Comparison of ENCODE assay signal across 8 cellular contexts in genomic region chr11:75524576-75525432, GRCh38. TPM values are rescaled to one million over a fixed set of nuclear protein-coding genes. Genes with fewer than 3 reads are reported as not detected.
DNase-seq lines count a peak whose midpoint lies in the region; ATAC-seq, FAIRE-seq and TF ChIP-seq lines count a peak whose summit lies in the region.

No MANE protein-coding gene starts in this region.

- H3K36me3 Mint-ChIP-seq in activated CD8-positive, alpha-beta memory T cell treated with anti-CD3 and anti-CD28 coated beads, Interleukin-2, amount 10 ng/mL, durations not matched to agents 7 days and 5 days, result no peaks in the 10 kb centered on the region
- H3K36me3 Mint-ChIP-seq in progenitor cell of endocrine pancreas (ENCODE audit: insufficient read depth), result no peaks in the 10 kb centered on the region

- TF ChIP-seq CTCF in fibroblast of pulmonary artery (IDR thresholded peaks at IDR 0.05; ENCODE audit: low read length, missing control alignments) (no peak), progenitor cell of endocrine pancreas (IDR thresholded peaks at IDR 0.05; ENCODE audit: unreplicated experiment) (no peak)

- H3K4me3 ChIP-seq in fibroblast of pulmonary artery (replicated peaks; ENCODE audit: low read depth, low read length), result peak overlapping the region; percentile 68

- H3K9me3 Mint-ChIP-seq in activated CD8-positive, alpha-beta memory T cell treated with anti-CD3 and anti-CD28 coated beads, Interleukin-2, amount 10 ng/mL, durations not matched to agents 7 days and 5 days (ENCODE audit: low read depth), result no peaks in the 10 kb centered on the region
- H3K9me3 Mint-ChIP-seq in progenitor cell of endocrine pancreas (ENCODE audit: low read depth), result no peaks in the 10 kb centered on the region

- TF ChIP-seq RAD21 in Ishikawa (IDR thresholded peaks at IDR 0.05; ENCODE audit: low read depth), result no peak

- peaks cover 38% of the 10 kb centered on the region for H3K27me3 Mint-ChIP-seq in activated CD8-positive, alpha-beta memory T cell treated with anti-CD3 and anti-CD28 coated beads, Interleukin-2, amount 10 ng/mL, durations not matched to agents 7 days and 5 days
- H3K27me3 Mint-ChIP-seq in progenitor cell of endocrine pancreas, result peaks cover 43% of the 10 kb centered on the region

- peak overlapping the region; percentile 73 for H3K4me3 Mint-ChIP-seq in activated CD8-positive, alpha-beta memory T cell treated with anti-CD3 and anti-CD28 coated beads, Interleukin-2, amount 10 ng/mL, durations not matched to agents 7 days and 5 days
- H3K4me3 Mint-ChIP-seq in progenitor cell of endocrine pancreas (ENCODE audit: low read depth), result peak overlapping the region; percentile 73

- peak; percentile 33 for DNase-seq in NCI-H82 (lab: John Stamatoyannopoulos, UW)
- DNase-seq in NCI-H82 treated with DMSO at 0.1 percent for 48 hours (lab: John Stamatoyannopoulos, UW; ENCODE audit: unreplicated experiment), result no peak
- peak; percentile 61 for DNase-seq in activated CD8-positive, alpha-beta memory T cell treated with anti-CD3 and anti-CD28 coated beads, Interleukin-2, amount 10 ng/mL, durations not matched to agents 7 days and 5 days
- DNase-seq in fibroblast of pulmonary artery (ENCODE audit: low read depth), result no peak
- DNase-seq in progenitor cell of endocrine pancreas (ENCODE audit: low spot score, unreplicated experiment), result peak; percentile 26
- DNase-seq in frontal cortex (ENCODE audit: low spot score in 2 of 2), result no peak
- no peak for DNase-seq in NK-92 (lab: John Stamatoyannopoulos, UW; ENCODE audit: unreplicated experiment)

- peak; percentile 25 for ATAC-seq in activated CD8-positive, alpha-beta memory T cell treated with anti-CD3 and anti-CD28 coated beads, Interleukin-2, amount 10 ng/mL, durations not matched to agents 7 days and 5 days

- H3K4me1 Mint-ChIP-seq in activated CD8-positive, alpha-beta memory T cell treated with anti-CD3 and anti-CD28 coated beads, Interleukin-2, amount 10 ng/mL, durations not matched to agents 7 days and 5 days, result peaks cover 29% of the 10 kb centered on the region
- peaks cover 11% of the 10 kb centered on the region for H3K4me1 Mint-ChIP-seq in progenitor cell of endocrine pancreas (ENCODE audit: low read depth)

- CTCF ChIA-PET in activated CD8-positive, alpha-beta memory T cell treated with anti-CD3 and anti-CD28 coated beads, Interleukin-2, amount 10 ng/mL, durations not matched to agents 7 days and 5 days (lab: Charles Lee), result interaction anchor here (0.7 to 4.4 kb wide), 15 partner anchors 8 to 150 kb away, joined by 3 to 35 read pairs (median 4); partner anchors contain the start of genes KLHL35 and RPS3

- no peak overlapping the region for H3K27ac Mint-ChIP-seq in activated CD8-positive, alpha-beta memory T cell treated with anti-CD3 and anti-CD28 coated beads, Interleukin-2, amount 10 ng/mL, durations not matched to agents 7 days and 5 days
- peak overlapping the region; percentile 67 for H3K27ac Mint-ChIP-seq in progenitor cell of endocrine pancreas

- no peak for FAIRE-seq in frontal cortex (lab: Jason Lieb, UNC)

- TF ChIP-seq EP300 in Ishikawa (IDR thresholded peaks at IDR 0.05; ENCODE audit: borderline replicate concordance), result no peak; the same call in 1 of the 2 replicates

TF ChIP-seq in Ishikawa, 13 proteins besides CTCF, POLR2A, EP300 and RAD21:
- TF ChIP-seq, protein P1, sequence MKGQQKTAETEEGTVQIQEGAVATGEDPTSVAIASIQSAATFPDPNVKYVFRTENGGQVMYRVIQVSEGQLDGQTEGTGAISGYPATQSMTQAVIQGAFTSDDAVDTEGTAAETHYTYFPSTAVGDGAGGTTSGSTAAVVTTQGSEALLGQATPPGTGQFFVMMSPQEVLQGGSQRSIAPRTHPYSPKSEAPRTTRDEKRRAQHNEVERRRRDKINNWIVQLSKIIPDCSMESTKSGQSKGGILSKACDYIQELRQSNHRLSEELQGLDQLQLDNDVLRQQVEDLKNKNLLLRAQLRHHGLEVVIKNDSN (IDR thresholded peaks at IDR 0.05), result no peak
- TF ChIP-seq TAF1 (IDR thresholded peaks at IDR 0.05; ENCODE audit: low read depth) (peak; percentile 6; the same call in 1 of the 2 replicates), ZBTB7A (IDR thresholded peaks at IDR 0.05; ENCODE audit: low read depth) (peak; percentile 85; the same call in 1 of the 2 replicates), CEBPB (IDR thresholded peaks at IDR 0.05) (no peak)

RNA-seq across cellular contexts. Expression of gene GDPD5, which starts 0.9 kb away (rescaled TPM):
- total RNA-seq in activated CD8-positive, alpha-beta memory T cell treated with anti-CD3 and anti-CD28 coated beads, Interleukin-2, amount 10 ng/mL, durations not matched to agents 7 days and 5 days, result 10 to 100 TPM; 11.3 to 33.9 TPM
- total RNA-seq in progenitor cell of endocrine pancreas, result 32.4 and 33.1 TPM in 2 replicates
- total RNA-seq in frontal cortex, result 12.2 TPM

RNA-seq across cellular contexts. Expression of gene SERPINH1, which starts 37.2 kb away (rescaled TPM):
- 10 to 100 TPM in 1 of 2 experiments, 1 to 10 TPM in 1; 8.1 to 10.6 TPM for total RNA-seq in activated CD8-positive, alpha-beta memory T cell treated with anti-CD3 and anti-CD28 coated beads, Interleukin-2, amount 10 ng/mL, durations not matched to agents 7 days and 5 days
- total RNA-seq in progenitor cell of endocrine pancreas, result 223 and 234 TPM in 2 replicates
- 20.0 TPM for total RNA-seq in frontal cortex

Comparison
In these comparisons a context has a peak if more than half of its experiments do, and no peak if none do; other contexts are left out.
1. DNase-seq: peak in NCI-H82 (single experiment), activated CD8-positive, alpha-beta memory T cell treated with anti-CD3 and anti-CD28 coated beads, Interleukin-2, amount 10 ng/mL, durations not matched to agents 7 days and 5 days (single experiment) and progenitor cell of endocrine pancreas (single experiment); none in NCI-H82 treated with DMSO at 0.1 percent for 48 hours (single experiment), fibroblast of pulmonary artery (single experiment), frontal cortex (0 of 2) and NK-92 (single experiment).
2. RNA of gene SERPINH1, which starts 37.2 kb away (total RNA-seq): 223 to 234 TPM in progenitor cell of endocrine pancreas; 20.0 TPM in frontal cortex (single experiment) and 8.1 to 10.6 TPM in activated CD8-positive, alpha-beta memory T cell treated with anti-CD3 and anti-CD28 coated beads, Interleukin-2, amount 10 ng/mL, durations not matched to agents 7 days and 5 days; every median in the first group is over 10 times any median in the second.